11 cellular contexts compared by ENCODE assay signal in the genomic region with DNA sequence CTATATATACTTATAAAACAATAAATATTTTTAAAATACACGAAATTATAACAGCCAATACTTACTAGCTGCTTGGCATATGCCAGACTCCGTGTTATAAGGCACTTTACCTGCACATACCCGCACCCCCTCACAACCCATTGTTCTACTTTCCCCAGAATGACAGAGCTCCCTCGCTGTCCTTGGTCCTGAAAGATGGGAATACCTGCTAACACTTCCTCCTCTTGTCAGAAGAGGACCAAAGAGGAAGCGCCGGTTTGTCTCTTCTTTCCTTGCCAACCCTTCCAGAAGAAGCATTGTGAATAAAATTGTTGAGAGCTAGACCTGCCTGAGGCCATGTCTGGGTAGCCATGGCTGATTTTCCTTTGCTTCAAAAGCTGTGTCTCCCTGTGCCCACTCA.
DNase-seq lines count a peak whose midpoint lies in the region; ATAC-seq and TF ChIP-seq lines count a peak whose summit lies in the region.
"Had no signal": no experiment of that assay in that cellular context is flagged by ENCODE, and none has a peak within 500 bp of the region (broad histone marks: within the 10 kb centered on the region; RNA-seq: fewer than 3 reads in every experiment).

No MANE protein-coding gene starts in this region.

- H3K27ac Mint-ChIP-seq in CD4-positive, alpha-beta T cell, result no peak overlapping the region
- H3K27ac Mint-ChIP-seq: naive thymus-derived CD8-positive, alpha-beta T cell had no signal

- H3K36me3 ChIP-seq in iPS DF 6.9 (ENCODE audit: control insufficient read depth, insufficient read depth, low read length), result no peaks in the 10 kb centered on the region

- H3K27ac ChIP-seq in iPS DF 6.9 (ENCODE audit: low read length), result no peak overlapping the region
- no peak overlapping the region for H3K27ac ChIP-seq in CD4-positive, alpha-beta T cell (ENCODE audit: low read depth, low read length)

- H3K36me3 Mint-ChIP-seq in CD4-positive, alpha-beta T cell (ENCODE audit: low read depth), result no peaks in the 10 kb centered on the region

- H3K4me3 Mint-ChIP-seq in CD4-positive, alpha-beta T cell, result no peak overlapping the region
- H3K4me3 Mint-ChIP-seq: naive thymus-derived CD8-positive, alpha-beta T cell had no signal

- no peak overlapping the region for H3K4me3 ChIP-seq in iPS DF 6.9 (ENCODE audit: low read length)

- peaks cover 2% of the 10 kb centered on the region for H3K9me3 Mint-ChIP-seq in CD4-positive, alpha-beta T cell

- intact Hi-C loops in CD4-positive, alpha-beta T cell (cut with DNase I, micrococcal nuclease), result no loop called here

- CTCF ChIA-PET in CD4-positive, alpha-beta T cell (lab: Charles Lee), result no interaction called here

- no peaks in the 10 kb centered on the region for H3K27me3 ChIP-seq in iPS DF 6.9 (ENCODE audit: control insufficient read depth, insufficient read depth, low read length)
- no peaks in the 10 kb centered on the region for H3K27me3 ChIP-seq in CD4-positive, alpha-beta T cell (ENCODE audit: control insufficient read depth, insufficient read depth, low read length)

- TF ChIP-seq EP300 in Ishikawa (IDR thresholded peaks at IDR 0.05; ENCODE audit: borderline replicate concordance), result no peak

- H3K9me3 ChIP-seq in iPS DF 6.9 (ENCODE audit: control insufficient read depth, insufficient read depth, low read length), result no peaks in the 10 kb centered on the region
- no peaks in the 10 kb centered on the region for H3K9me3 ChIP-seq in CD4-positive, alpha-beta T cell (ENCODE audit: control insufficient read depth, low read length)

- TF ChIP-seq RAD21 in Ishikawa (IDR thresholded peaks at IDR 0.05; ENCODE audit: low read depth), result no peak

- DNase-seq in ELR (ENCODE audit: low read depth) (peak; percentile 3), RPMI8226 (peak; percentile 60), iPS DF 6.9 (ENCODE audit: low read depth, low spot score) (peak; percentile 29)
- no peak for DNase-seq in stimulated activated CD4-positive, alpha-beta T cell treated with anti-CD3 and anti-CD28 coated beads, Interleukin-2, amount 100 ng/mL, for 48 hours
- DNase-seq in CD4-positive, alpha-beta T cell, result no peak
- DNase-seq: activated CD8-positive, alpha-beta memory T cell treated with anti-CD3 and anti-CD28 coated beads, Interleukin-2, amount 50 U/mL, for 48 hours; naive thymus-derived CD8-positive, alpha-beta T cell; substantia nigra had no signal

- H3K27me3 Mint-ChIP-seq in CD4-positive, alpha-beta T cell, result no peaks in the 10 kb centered on the region

- no peaks in the 10 kb centered on the region for H3K4me1 ChIP-seq in iPS DF 6.9 (ENCODE audit: control insufficient read depth, insufficient read depth, low read length)

- ATAC-seq in GM21723 (IDR thresholded peaks at IDR 0.05; ENCODE audit: unreplicated experiment) (no peak), GM19324 (IDR thresholded peaks at IDR 0.05; ENCODE audit: low FRiP score, unreplicated experiment) (no peak)
- ATAC-seq in CD4-positive, alpha-beta T cell (ENCODE audit: poor library complexity), result no peak
- ATAC-seq: naive thymus-derived CD8-positive, alpha-beta T cell had no signal

- no CpG with 5 or more reads among the region's 6 CpGs for WGBS in iPS DF 6.9 (ENCODE audit: insufficient coverage, insufficient read length)

- no peaks in the 10 kb centered on the region for H3K4me1 Mint-ChIP-seq in CD4-positive, alpha-beta T cell (ENCODE audit: low read depth)

- POLR2A ChIA-PET in CD4-positive, alpha-beta T cell (lab: Charles Lee), result no interaction called here

- no peak for TF ChIP-seq CTCF in CD4-positive, alpha-beta T cell (IDR thresholded peaks at IDR 0.05)

TF ChIP-seq in Ishikawa, 13 proteins besides CTCF, POLR2A, EP300 and RAD21:
- TF ChIP-seq REST (IDR thresholded peaks at IDR 0.05; ENCODE audit: low read depth), result peak; percentile 84
- TF ChIP-seq EGR1 (IDR thresholded peaks at IDR 0.05), result no peak
- no peak for TF ChIP-seq CREB1 (IDR thresholded peaks at IDR 0.05; ENCODE audit: low read depth)
- TF ChIP-seq TEAD4 (IDR thresholded peaks at IDR 0.05), result no peak
- no peak for TF ChIP-seq YY1 (IDR thresholded peaks at IDR 0.05; ENCODE audit: low read depth)
- no peak for TF ChIP-seq MAX (IDR thresholded peaks at IDR 0.05)
- no peak for TF ChIP-seq TCF12 (IDR thresholded peaks at IDR 0.05; ENCODE audit: low read depth)

Comparison
In these comparisons a context has a peak if more than half of its experiments do, and no peak if none do; other contexts are left out.
1. DNase-seq: peak in ELR (single experiment), RPMI8226 (single experiment) and iPS DF 6.9 (single experiment); none in stimulated activated CD4-positive, alpha-beta T cell treated with anti-CD3 and anti-CD28 coated beads, Interleukin-2, amount 100 ng/mL, for 48 hours (0 of 2) and CD4-positive, alpha-beta T cell (0 of 10).